19 cellular contexts compared by ENCODE assay signal in genomic region chr3:37964716-37965115, GRCh38. TPM values are rescaled to one million over a fixed set of nuclear protein-coding genes. Genes with fewer than 3 reads are reported as not detected.
DNase-seq lines count a peak whose midpoint lies in the region; ATAC-seq, FAIRE-seq and TF ChIP-seq lines count a peak whose summit lies in the region.
"Had no signal": no experiment of that assay in that cellular context is flagged by ENCODE, and none has a peak within 500 bp of the region (broad histone marks: within the 10 kb centered on the region; RNA-seq: fewer than 3 reads in every experiment).

No MANE protein-coding gene starts in this region.

- H3K36me3 Mint-ChIP-seq in Calu3 (ENCODE audit: insufficient read depth, unreplicated experiment), result peaks cover 31% of the 10 kb centered on the region
- H3K36me3 Mint-ChIP-seq in astrocyte (ENCODE audit: low read depth, unreplicated experiment), result peaks cover 13% of the 10 kb centered on the region
- H3K36me3 Mint-ChIP-seq: activated naive CD8-positive, alpha-beta T cell; stimulated activated effector memory CD8-positive, alpha-beta T cell treated with anti-CD3 and anti-CD28 coated beads, Interleukin-12 subunit alpha, Interleukin-12 subunit beta, amount 100 ng/mL, for 72 hours had no signal

- TF ChIP-seq CTCF in Calu3 (IDR thresholded peaks at IDR 0.05; ENCODE audit: unreplicated experiment), result no peak
- no peak for TF ChIP-seq CTCF in astrocyte (IDR thresholded peaks at IDR 0.05; ENCODE audit: insufficient read depth, low read depth, low read length)

- peaks cover 60% of the 10 kb centered on the region for H3K4me1 Mint-ChIP-seq in Calu3 (ENCODE audit: low read depth, unreplicated experiment)
- peaks cover 15% of the 10 kb centered on the region for H3K4me1 Mint-ChIP-seq in astrocyte (ENCODE audit: low read depth, unreplicated experiment)
- H3K4me1 Mint-ChIP-seq: activated T-helper 17 cell treated with anti-CD3 and anti-CD28 coated beads, Interleukin-2, amount 50 U/mL, for 72 hours; stimulated activated effector memory CD8-positive, alpha-beta T cell treated with anti-CD3 and anti-CD28 coated beads, Interleukin-12 subunit alpha, Interleukin-12 subunit beta, amount 100 ng/mL, for 72 hours had no signal

- no peak overlapping the region for H3K4me2 ChIP-seq in astrocyte (ENCODE audit: low read length)

- no peak overlapping the region for H3K9ac ChIP-seq in astrocyte (ENCODE audit: low read length)

- H3K27me3 Mint-ChIP-seq in Calu3 (ENCODE audit: unreplicated experiment) (no peaks in the 10 kb centered on the region), astrocyte (ENCODE audit: low read depth, unreplicated experiment) (no peaks in the 10 kb centered on the region)
- H3K27me3 Mint-ChIP-seq: activated naive CD8-positive, alpha-beta T cell; activated T-helper 17 cell treated with anti-CD3 and anti-CD28 coated beads, Interleukin-2, amount 50 U/mL, for 72 hours had no signal

- ATAC-seq in left colon, result peak; percentile 58
- ATAC-seq in GM21528 (IDR thresholded peaks at IDR 0.05; ENCODE audit: low FRiP score, unreplicated experiment), result no peak
- ATAC-seq: activated CD4-positive, CD25-positive, alpha-beta regulatory T cell treated with anti-CD3 and anti-CD28 coated beads, Interleukin-2, amount 50 U/mL, for 24 hours; activated T-helper 17 cell treated with anti-CD3 and anti-CD28 coated beads, Interleukin-2, amount 50 U/mL, for 72 hours; sciatic nerve; stimulated activated effector memory CD8-positive, alpha-beta T cell treated with anti-CD3 and anti-CD28 coated beads, Interleukin-12 subunit alpha, Interleukin-12 subunit beta, amount 100 ng/mL, for 72 hours had no signal

- FAIRE-seq in astrocyte (lab: Jason Lieb, UNC), result no peak
- FAIRE-seq: GM18507 had no signal

- intact Hi-C loops in Calu3 (cut with micrococcal nuclease; ENCODE audit: unreplicated experiment) (loop anchor here (1.0 kb wide), 1 partner anchor 55 kb away; no protein-coding TSS in a partner anchor), left colon (cut with DNase I, micrococcal nuclease) (no loop called here)

- H3K9me3 ChIP-seq in astrocyte (ENCODE audit: insufficient read depth, low read depth, low read length), result no peaks in the 10 kb centered on the region

- CTCF ChIA-PET in Calu3 (lab: Charles Lee), result interaction anchor here (0.7 to 3.1 kb wide), 11 partner anchors 9 to 113 kb away, joined by 3 to 19 read pairs (median 5); no protein-coding TSS in a partner anchor

- H4K20me1 ChIP-seq in astrocyte (ENCODE audit: insufficient read depth, low read length), result no peaks in the 10 kb centered on the region

- no peaks in the 10 kb centered on the region for H3K36me3 ChIP-seq in astrocyte (ENCODE audit: insufficient read depth, low read length)

- H3K79me2 ChIP-seq in astrocyte (ENCODE audit: insufficient read depth, low read length), result no peaks in the 10 kb centered on the region

- BruUV-seq in Calu3 (replicated peaks; lab: Mats Ljungman, UMichigan), result no TSS peak

- H3K27ac Mint-ChIP-seq in Calu3 (ENCODE audit: unreplicated experiment) (peak overlapping the region; percentile 36), astrocyte (ENCODE audit: unreplicated experiment) (peak overlapping the region; percentile 50)
- H3K27ac Mint-ChIP-seq: activated naive CD8-positive, alpha-beta T cell; activated T-helper 17 cell treated with anti-CD3 and anti-CD28 coated beads, Interleukin-2, amount 50 U/mL, for 72 hours; stimulated activated effector memory CD8-positive, alpha-beta T cell treated with anti-CD3 and anti-CD28 coated beads, Interleukin-12 subunit alpha, Interleukin-12 subunit beta, amount 100 ng/mL, for 72 hours had no signal

- no peak overlapping the region for H3K27ac ChIP-seq in astrocyte (ENCODE audit: low read depth, low read length)

- H3K4me3 Mint-ChIP-seq in Calu3 (ENCODE audit: low read depth, unreplicated experiment), result peak overlapping the region; percentile 31
- H3K4me3 Mint-ChIP-seq in astrocyte (ENCODE audit: unreplicated experiment), result no peak overlapping the region
- H3K4me3 Mint-ChIP-seq: activated naive CD8-positive, alpha-beta T cell; activated T-helper 17 cell treated with anti-CD3 and anti-CD28 coated beads, Interleukin-2, amount 50 U/mL, for 72 hours; stimulated activated effector memory CD8-positive, alpha-beta T cell treated with anti-CD3 and anti-CD28 coated beads, Interleukin-12 subunit alpha, Interleukin-12 subunit beta, amount 100 ng/mL, for 72 hours had no signal

- DNase-seq in Calu3 (no peak), astrocyte (ENCODE audit: low read depth) (no peak), left colon (no peak), renal cortical epithelial cell (ENCODE audit: low read depth) (peak; percentile 99), AG08395 (ENCODE audit: low spot score) (no peak), NCI-H748 (lab: John Stamatoyannopoulos, UW; ENCODE audit: unreplicated experiment) (no peak)
- no peak for DNase-seq in activated CD4-positive, CD25-positive, alpha-beta regulatory T cell (lab: John Stamatoyannopoulos, UW)
- DNase-seq: cerebellar nuclear complex; effector memory CD4-positive, alpha-beta T cell; NCI-H1417 treated with DMSO at 0.1 percent for 48 hours; NCI-H524 treated with DMSO at 0.1 percent for 48 hours; T1000 had no signal

- H3K9me3 Mint-ChIP-seq in Calu3 (ENCODE audit: low read depth, unreplicated experiment), result no peaks in the 10 kb centered on the region
- H3K9me3 Mint-ChIP-seq in astrocyte (ENCODE audit: unreplicated experiment), result no peaks in the 10 kb centered on the region
- H3K9me3 Mint-ChIP-seq: activated T-helper 17 cell treated with anti-CD3 and anti-CD28 coated beads, Interleukin-2, amount 50 U/mL, for 72 hours; stimulated activated effector memory CD8-positive, alpha-beta T cell treated with anti-CD3 and anti-CD28 coated beads, Interleukin-12 subunit alpha, Interleukin-12 subunit beta, amount 100 ng/mL, for 72 hours had no signal

- H2AFZ ChIP-seq in astrocyte (ENCODE audit: low read depth, low read length), result no peak overlapping the region

- no peaks in the 10 kb centered on the region for H3K27me3 ChIP-seq in astrocyte (ENCODE audit: insufficient read depth, low read length)

- no peak overlapping the region for H3K4me3 ChIP-seq in astrocyte (ENCODE audit: insufficient read depth, low read depth, low read length)

- H3K4me1 ChIP-seq in astrocyte (ENCODE audit: insufficient read depth, low read length), result no peaks in the 10 kb centered on the region

RNA-seq across cellular contexts. Expression of gene VILL, which starts 25.9 kb away (rescaled TPM):
- total RNA-seq in Calu3 (2022) (52.6 and 86.8 TPM in 2 replicates), astrocyte (1.0 and 1.5 TPM in 2 replicates), left colon (100 to 1,000 TPM; 174 to 184 TPM), renal cortical epithelial cell (4.0 and 4.5 TPM in 2 replicates)
